27 cellular contexts compared by ENCODE assay signal in genomic region chr15:34717729-34718128, GRCh38. TPM values are rescaled to one million over a fixed set of nuclear protein-coding genes. Genes with fewer than 3 reads are reported as not detected.
"Had no signal": no experiment of that assay in that cellular context is flagged by ENCODE, and none has a peak within 500 bp of the region (broad histone marks: within the 10 kb centered on the region; RNA-seq: fewer than 3 reads in every experiment).

No MANE protein-coding gene starts in this region.

- H3K36me3 ChIP-seq: gastroesophageal sphincter, neutrophil, spleen, stomach, thoracic aorta, transverse colon had no signal

- H3K4me3 ChIP-seq: coronary artery, gastroesophageal sphincter, spleen, stomach, thoracic aorta, transverse colon had no signal

- DNase-seq: central memory CD4-positive, alpha-beta T cell; effector CD8-positive, alpha-beta T cell; glutamatergic neuron; immature natural killer cell; kidney; left cardiac atrium; mesendoderm; naive thymus-derived CD8-positive, alpha-beta T cell; spleen; stimulated activated CD4-positive, alpha-beta T cell treated with anti-CD3 and anti-CD28 coated beads, Interleukin-2, amount 100 ng/mL, for 24 hours; stimulated activated naive CD4-positive, alpha-beta T cell; stomach; substantia nigra; transverse colon had no signal

- ATAC-seq: esophagus mucosa; gastroesophageal sphincter; left cardiac atrium; naive thymus-derived CD8-positive, alpha-beta T cell had no signal

- H3K27me3 ChIP-seq: gastroesophageal sphincter had no signal

- H3K9me3 ChIP-seq: gastroesophageal sphincter, neutrophil, spleen, stomach, thoracic aorta, transverse colon had no signal

- H3K27ac ChIP-seq: coronary artery, gastroesophageal sphincter, neutrophil, spleen, stomach, transverse colon had no signal

RNA-seq across cellular contexts. Expression of gene GJD2, which starts 37.1 kb away (rescaled TPM):
- total RNA-seq: chondrocyte; dermis microvascular lymphatic vessel endothelial cell; esophagus mucosa; fibroblast of villous mesenchyme; gastroesophageal sphincter; kidney; liver; lung microvascular endothelial cell; naive thymus-derived CD8-positive, alpha-beta T cell; osteoblast; pulmonary artery endothelial cell; spleen; thoracic aorta; transverse colon had no signal
- polyA plus RNA-seq: immature natural killer cell; liver; naive thymus-derived CD8-positive, alpha-beta T cell; stomach; urinary bladder had no signal
